ENCODE assay signal across 28 cellular contexts in genomic region chr11:34218067-34218466, GRCh38.
"Had no signal": no experiment of that assay in that cellular context is flagged by ENCODE, and none has a peak within 500 bp of the region (broad histone marks: within the 10 kb centered on the region; RNA-seq: fewer than 3 reads in every experiment).

No MANE protein-coding gene starts in this region.

- H3K27ac ChIP-seq: colonic mucosa, coronary artery, dorsolateral prefrontal cortex, epithelial cell of prostate, esophagus muscularis mucosa, esophagus squamous epithelium, foreskin keratinocyte, gastrocnemius medialis, gastroesophageal sphincter, heart left ventricle, heart right ventricle, hepatocyte had no signal

- H3K9me3 ChIP-seq: colonic mucosa, esophagus muscularis mucosa, esophagus squamous epithelium, gastrocnemius medialis, gastroesophageal sphincter, heart left ventricle, heart right ventricle had no signal

- ATAC-seq: effector memory CD8-positive, alpha-beta T cell; esophagus mucosa; foreskin keratinocyte; gastrocnemius medialis; gastroesophageal sphincter; heart left ventricle; heart right ventricle had no signal

- H3K4me2 ChIP-seq: hepatocyte had no signal

- H3K4me1 ChIP-seq: colonic mucosa had no signal

- H3K27me3 ChIP-seq: colonic mucosa, dorsolateral prefrontal cortex, esophagus muscularis mucosa, esophagus squamous epithelium, gastrocnemius medialis, gastroesophageal sphincter, heart left ventricle, heart right ventricle, hepatocyte had no signal

- DNase-seq: colonic mucosa; cortex of kidney; dermis blood vessel endothelial cell; dorsolateral prefrontal cortex; effector CD4-positive, alpha-beta T cell; effector CD8-positive, alpha-beta T cell; effector memory CD4-positive, alpha-beta T cell; effector memory CD8-positive, alpha-beta T cell; endodermal cell; erythroblast; esophagus squamous epithelium; foreskin fibroblast; foreskin keratinocyte; foreskin melanocyte; gastrocnemius medialis; glutamatergic neuron; head of caudate nucleus; heart left ventricle; heart right ventricle had no signal

- FAIRE-seq: endometrium, endothelial cell of umbilical vein, frontal cortex had no signal

- H3K4me3 ChIP-seq: colonic mucosa, coronary artery, dorsolateral prefrontal cortex, esophagus muscularis mucosa, esophagus squamous epithelium, gastrocnemius medialis, gastroesophageal sphincter, heart left ventricle, heart right ventricle, hepatocyte had no signal

- H2AFZ ChIP-seq: hepatocyte had no signal

- H3K36me3 ChIP-seq: colonic mucosa, esophagus muscularis mucosa, esophagus squamous epithelium, gastrocnemius medialis, gastroesophageal sphincter, heart left ventricle, heart right ventricle had no signal
